ENCODE assay signal across 8 cellular contexts in the genomic region with DNA sequence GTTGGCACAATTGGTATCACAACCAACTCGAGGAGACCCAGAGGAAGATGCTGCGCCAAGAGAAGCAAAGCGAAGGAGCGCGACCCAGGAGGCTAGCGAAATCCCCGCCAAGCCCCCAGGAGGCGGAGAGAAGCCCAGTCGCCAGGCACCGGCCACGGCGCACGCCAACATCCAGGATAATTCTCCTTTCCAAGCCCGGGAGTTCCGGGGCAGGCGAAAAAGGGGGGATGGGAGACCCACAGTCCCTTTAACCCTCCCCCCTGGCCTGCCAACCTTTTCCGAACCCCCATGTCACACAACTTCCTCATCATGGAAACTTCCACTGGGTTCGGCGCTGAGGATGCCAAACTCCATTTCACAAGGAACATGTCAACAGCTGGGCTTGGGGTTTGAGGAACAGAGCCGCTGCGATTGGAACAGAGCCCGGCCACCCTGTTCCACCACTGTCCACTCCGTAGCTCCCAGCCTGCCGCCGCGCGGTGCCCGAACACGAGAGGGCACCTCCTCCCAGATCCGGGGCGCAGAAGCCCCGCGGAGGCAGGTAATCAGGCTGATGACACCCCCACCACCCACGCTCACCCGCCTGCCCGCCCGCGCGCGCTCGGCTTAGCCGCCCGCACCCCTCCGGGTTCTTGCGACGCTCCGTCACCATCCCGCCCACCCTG. TPM values are rescaled to one million over a fixed set of nuclear protein-coding genes. Genes with fewer than 3 reads are reported as not detected.
DNase-seq lines count a peak whose midpoint lies in the region; TF ChIP-seq lines count a peak whose summit lies in the region.

No MANE protein-coding gene starts in this region.

- H3K4me2 ChIP-seq in smooth muscle cell: peak overlapping the region; percentile 99

- H3K27me3 ChIP-seq in AG04450 (ENCODE audit: control insufficient read depth, insufficient read depth, low read length) (peaks cover 24% of the 10 kb centered on the region), kidney epithelial cell (ENCODE audit: control insufficient read depth, insufficient read depth, low read length) (no peaks in the 10 kb centered on the region), smooth muscle cell (ENCODE audit: low read depth) (peaks cover 43% of the 10 kb centered on the region)

- CTCF ChIA-PET in AG04450 (lab: Charles Lee): no interaction called here

- H3K4me3 ChIP-seq in AG04450 (ENCODE audit: low read depth, low read length): peak overlapping the region; percentile 34; the same call in 1 of the 2 replicates
- peak overlapping the region; percentile 63 for H3K4me3 ChIP-seq in kidney epithelial cell (ENCODE audit: low read depth, low read length)
- H3K4me3 ChIP-seq in smooth muscle cell: peak overlapping the region; percentile 80

- no peaks in the 10 kb centered on the region for H3K36me3 ChIP-seq in kidney epithelial cell (ENCODE audit: control insufficient read depth, insufficient read depth, low read length)
- no peaks in the 10 kb centered on the region for H3K36me3 ChIP-seq in smooth muscle cell (ENCODE audit: low read depth)

- peaks cover 5% of the 10 kb centered on the region for H3F3A ChIP-seq in smooth muscle cell (ENCODE audit: low read depth)

- H3K9ac ChIP-seq in smooth muscle cell (ENCODE audit: low read depth): peak overlapping the region; percentile 74

- H2AFZ ChIP-seq in smooth muscle cell (ENCODE audit: low read depth): peak overlapping the region; percentile 96

- peaks cover 4% of the 10 kb centered on the region for H4K20me1 ChIP-seq in smooth muscle cell (ENCODE audit: low read depth)

- 2% methylated on average over 46 of the region's 48 CpGs for WGBS in smooth muscle cell (ENCODE audit: low lambda C conversion rate)

- H3K4me1 ChIP-seq in smooth muscle cell (ENCODE audit: low read depth): peaks cover 6% of the 10 kb centered on the region

- DNase-seq in AG04450 (ENCODE audit: low read depth, low spot score) (no peak), HuH-7.5 (ENCODE audit: low spot score) (peak; percentile 86), cerebellar cortex (ENCODE audit: low spot score) (peak; percentile 5), kidney epithelial cell (ENCODE audit: low read depth) (no peak), smooth muscle cell (lab: John Stamatoyannopoulos, UW; ENCODE audit: unreplicated experiment) (peak; percentile 35), NCI-H2227 treated with DMSO at 0.1 percent for 48 hours (lab: John Stamatoyannopoulos, UW) (no peak), SW480 (ENCODE audit: low spot score) (no peak)
- DNase-seq in effector CD8-positive, alpha-beta T cell (lab: John Stamatoyannopoulos, UW): no peak

- H3K9me3 ChIP-seq in AG04450 (ENCODE audit: control insufficient read depth, insufficient read depth, low read length) (peaks cover 4% of the 10 kb centered on the region; the same call in 1 of the 2 replicates), smooth muscle cell (replicated peaks; ENCODE audit: low read depth) (no peaks in the 10 kb centered on the region)

- POLR2A ChIA-PET in AG04450 (lab: Yijun Ruan, JAX): no interaction called here

- H3K27ac ChIP-seq in AG04450 (ENCODE audit: low read depth, low read length): no peak overlapping the region
- H3K27ac ChIP-seq in smooth muscle cell (ENCODE audit: low read depth): peak overlapping the region; percentile 79

- peaks cover 19% of the 10 kb centered on the region for H3K79me2 ChIP-seq in smooth muscle cell (ENCODE audit: low read depth)

- no peak for TF ChIP-seq CTCF in AG04450 (IDR thresholded peaks at IDR 0.05; ENCODE audit: low read depth, low read length)
- TF ChIP-seq CTCF in kidney epithelial cell (IDR thresholded peaks at IDR 0.05; ENCODE audit: insufficient read depth, low read length, poor library complexity, severe bottlenecking): no peak
- no peak for TF ChIP-seq CTCF in smooth muscle cell (IDR thresholded peaks at IDR 0.05; ENCODE audit: borderline replicate concordance, insufficient read depth, poor library complexity, severe bottlenecking)

RNA-seq across cellular contexts. Expression of gene THRB, which starts 0.6 kb away (rescaled TPM):
- polyA plus RNA-seq in AG04450 (2011; rRNA removed): 0.02 TPM in 1 of 2 replicates, not detected in the other
- not detected in 2 replicates for polyA minus RNA-seq in AG04450 (2011; rRNA and poly(A)+ RNA removed)
- 2.0 and 3.1 TPM in 2 replicates for total RNA-seq in kidney epithelial cell
- 14.3 and 43.8 TPM in 2 replicates for total RNA-seq in smooth muscle cell
- polyA plus RNA-seq in smooth muscle cell: 5.6 and 11.2 TPM in 2 replicates

Comparison
In these comparisons a context has a peak if more than half of its experiments do, and no peak if none do; other contexts are left out.
1. DNase-seq: peak in HuH-7.5 (single experiment), cerebellar cortex (single experiment) and smooth muscle cell (single experiment); none in AG04450 (single experiment), kidney epithelial cell (single experiment), NCI-H2227 treated with DMSO at 0.1 percent for 48 hours (single experiment), SW480 (single experiment) and effector CD8-positive, alpha-beta T cell (single experiment).
2. Peak in every context shown above with its lines, with median percentiles within 50 percentile points of each other: H3K4me3 ChIP-seq.